Comparison of ENCODE assay signal across 8 cellular contexts in genomic region chr6:390914-391558, GRCh38. TPM values are rescaled to one million over a fixed set of nuclear protein-coding genes. Genes with fewer than 3 reads are reported as not detected.
DNase-seq lines count a peak whose midpoint lies in the region; ATAC-seq lines count a peak whose summit lies in the region.

No MANE protein-coding gene starts in this region.

- intact Hi-C loops in posterior vena cava (cut with DNase I): no loop called here

- peak overlapping the region; percentile 38 for H3K4me3 ChIP-seq in iPS-11a (ENCODE audit: low read depth, low read length)

- H3K9me3 Mint-ChIP-seq in stimulated activated naive CD8-positive, alpha-beta T cell treated with anti-CD3 and anti-CD28 coated beads, Interleukin-15, Interleukin-2, amounts not matched to agents 100 ng/mL and 50 ng/mL, for 24 hours: no peaks in the 10 kb centered on the region

- peak overlapping the region; percentile 94 for H3K27ac Mint-ChIP-seq in stimulated activated naive CD8-positive, alpha-beta T cell treated with anti-CD3 and anti-CD28 coated beads, Interleukin-15, Interleukin-2, amounts not matched to agents 100 ng/mL and 50 ng/mL, for 24 hours

- peak; percentile 10 for ATAC-seq in HG02870 (IDR thresholded peaks at IDR 0.05; ENCODE audit: unreplicated experiment)

- H3K36me3 Mint-ChIP-seq in stimulated activated naive CD8-positive, alpha-beta T cell treated with anti-CD3 and anti-CD28 coated beads, Interleukin-15, Interleukin-2, amounts not matched to agents 100 ng/mL and 50 ng/mL, for 24 hours (ENCODE audit: low read depth): peaks cover 33% of the 10 kb centered on the region

- peak overlapping the region; percentile 90 for H3K4me3 Mint-ChIP-seq in stimulated activated naive CD8-positive, alpha-beta T cell treated with anti-CD3 and anti-CD28 coated beads, Interleukin-15, Interleukin-2, amounts not matched to agents 100 ng/mL and 50 ng/mL, for 24 hours

- peaks cover 54% of the 10 kb centered on the region for H3K4me1 Mint-ChIP-seq in stimulated activated naive CD8-positive, alpha-beta T cell treated with anti-CD3 and anti-CD28 coated beads, Interleukin-15, Interleukin-2, amounts not matched to agents 100 ng/mL and 50 ng/mL, for 24 hours (ENCODE audit: low read depth)

- H3K27me3 Mint-ChIP-seq in stimulated activated naive CD8-positive, alpha-beta T cell treated with anti-CD3 and anti-CD28 coated beads, Interleukin-15, Interleukin-2, amounts not matched to agents 100 ng/mL and 50 ng/mL, for 24 hours: peaks cover 5% of the 10 kb centered on the region

- DNase-seq in DMS 273 (lab: John Stamatoyannopoulos, UW; ENCODE audit: unreplicated experiment): peak; percentile 61
- no peak for DNase-seq in DMS 273 treated with DMSO at 0.1 percent for 48 hours (lab: John Stamatoyannopoulos, UW)
- peak; percentile 25 for DNase-seq in activated CD4-positive, alpha-beta T cell treated with anti-CD3 and anti-CD28 coated beads, Interleukin-2, amount 50 U/mL, for 1 hour
- no peak for DNase-seq in effector CD8-positive, alpha-beta T cell (lab: John Stamatoyannopoulos, UW)
- DNase-seq in posterior vena cava (ENCODE audit: low spot score): no peak

RNA-seq across cellular contexts. Expression of gene IRF4, which starts 0.5 kb away (rescaled TPM):
- 1 to 10 TPM; 1.7 to 2.7 TPM for total RNA-seq in posterior vena cava

Comparison
In these comparisons a context has a peak if more than half of its experiments do, and no peak if none do; other contexts are left out.
1. DNase-seq: peak in DMS 273 (single experiment) and activated CD4-positive, alpha-beta T cell treated with anti-CD3 and anti-CD28 coated beads, Interleukin-2, amount 50 U/mL, for 1 hour (single experiment); none in DMS 273 treated with DMSO at 0.1 percent for 48 hours (single experiment), effector CD8-positive, alpha-beta T cell (single experiment) and posterior vena cava (single experiment).